Comparison of ENCODE assay signal across 3 cellular contexts in genomic region chr1:30766948-30767347, GRCh38. TPM values are rescaled to one million over a fixed set of nuclear protein-coding genes. Genes with fewer than 3 reads are reported as not detected.
"Had no signal": no experiment of that assay in that cellular context is flagged by ENCODE, and none has a peak within 500 bp of the region (broad histone marks: within the 10 kb centered on the region; RNA-seq: fewer than 3 reads in every experiment).

No MANE protein-coding gene starts in this region.

RNA-seq across cellular contexts. Expression of gene LAPTM5, which starts 9.4 kb away (rescaled TPM):
- total RNA-seq: GM23248, IMR-90 had no signal

RNA-seq across cellular contexts. Expression of gene MATN1, which starts 43.6 kb away (rescaled TPM):
- total RNA-seq: HT-29, IMR-90 had no signal
- polyA plus RNA-seq: GM23248 had no signal
